In genomic region chr19:13731147-13731964, GRCh38 we compare ENCODE assay signal across 1 cellular context.
TF ChIP-seq lines count a peak whose summit lies in the region.

No MANE protein-coding gene starts in this region.

TF ChIP-seq in HepG2, 621 proteins besides CTCF, POLR2A, EP300 and RAD21 (continued from another document and continues in another):
- no peak for TF ChIP-seq ZNF326 (CRISPR knock-in tag; IDR thresholded peaks at IDR 0.05; ENCODE audit: borderline replicate concordance)
- no peak for TF ChIP-seq SKI (IDR thresholded peaks at IDR 0.05; ENCODE audit: partially characterized antibody)
- no peak; the same call in 1 of the 2 replicates for TF ChIP-seq SAFB2 (CRISPR knock-in tag; IDR thresholded peaks at IDR 0.05; ENCODE audit: borderline replicate concordance, low read depth)
- TF ChIP-seq PAF1 (CRISPR knock-in tag; IDR thresholded peaks at IDR 0.05), result no peak
- TF ChIP-seq TRIM24 (CRISPR knock-in tag; IDR thresholded peaks at IDR 0.05), result no peak
- TF ChIP-seq ZNF75D (CRISPR knock-in tag; IDR thresholded peaks at IDR 0.05; ENCODE audit: borderline replicate concordance), result no peak
- TF ChIP-seq, protein P1, sequence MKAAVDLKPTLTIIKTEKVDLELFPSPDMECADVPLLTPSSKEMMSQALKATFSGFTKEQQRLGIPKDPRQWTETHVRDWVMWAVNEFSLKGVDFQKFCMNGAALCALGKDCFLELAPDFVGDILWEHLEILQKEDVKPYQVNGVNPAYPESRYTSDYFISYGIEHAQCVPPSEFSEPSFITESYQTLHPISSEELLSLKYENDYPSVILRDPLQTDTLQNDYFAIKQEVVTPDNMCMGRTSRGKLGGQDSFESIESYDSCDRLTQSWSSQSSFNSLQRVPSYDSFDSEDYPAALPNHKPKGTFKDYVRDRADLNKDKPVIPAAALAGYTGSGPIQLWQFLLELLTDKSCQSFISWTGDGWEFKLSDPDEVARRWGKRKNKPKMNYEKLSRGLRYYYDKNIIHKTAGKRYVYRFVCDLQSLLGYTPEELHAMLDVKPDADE (CRISPR knock-in tag; IDR thresholded peaks at IDR 0.05), result no peak
- TF ChIP-seq ZNF101 (CRISPR knock-in tag; IDR thresholded peaks at IDR 0.05; ENCODE audit: borderline replicate concordance, low read depth), result no peak
- TF ChIP-seq ZMYM4 (CRISPR knock-in tag; IDR thresholded peaks at IDR 0.05), result peak; percentile 40; the same call in 1 of the 2 replicates
- 0 out of 2 replicates have a peak, but pooled peaks have one; percentile 43 for TF ChIP-seq ZNF17 (CRISPR knock-in tag; IDR thresholded peaks at IDR 0.05)
- no peak for TF ChIP-seq EEA1 (CRISPR knock-in tag; IDR thresholded peaks at IDR 0.05; ENCODE audit: borderline replicate concordance)
- TF ChIP-seq HOXA3 (CRISPR knock-in tag; IDR thresholded peaks at IDR 0.05), result peak; percentile 40; the same call in 1 of the 2 replicates
- TF ChIP-seq ZNF816 (CRISPR knock-in tag; IDR thresholded peaks at IDR 0.05; ENCODE audit: borderline replicate concordance), result no peak
- TF ChIP-seq ZNF512 (CRISPR knock-in tag; IDR thresholded peaks at IDR 0.05), result no peak
- TF ChIP-seq ELF1 (CRISPR knock-in tag; IDR thresholded peaks at IDR 0.05), result no peak
- TF ChIP-seq SMAD1 (CRISPR knock-in tag; IDR thresholded peaks at IDR 0.05; ENCODE audit: borderline replicate concordance, low read depth), result 0 out of 2 replicates have a peak, but pooled peaks have one; percentile 27
- TF ChIP-seq MAFF (IDR thresholded peaks at IDR 0.05; ENCODE audit: low read depth, low read length), result no peak
- TF ChIP-seq, protein P2, sequence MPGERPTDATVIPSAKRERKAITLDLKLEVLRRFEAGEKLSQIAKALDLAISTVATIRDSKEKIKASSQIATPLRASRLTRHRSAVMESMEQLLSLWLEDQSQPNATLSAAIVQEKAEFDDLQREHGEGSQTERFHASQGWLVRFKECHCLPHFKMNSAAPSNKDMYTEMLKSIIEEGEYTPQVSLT (CRISPR knock-in tag; IDR thresholded peaks at IDR 0.05; ENCODE audit: borderline replicate concordance, low read depth), result no peak
- no peak for TF ChIP-seq ZC3H13 (CRISPR knock-in tag; IDR thresholded peaks at IDR 0.05)
- TF ChIP-seq MAFK (conservative IDR thresholded peaks at IDR 0.05 in 1 of 2, IDR thresholded peaks at IDR 0.05 in 1 of 2; ENCODE audit: low read length in 2 of 2), result no peak
- TF ChIP-seq SIN3A (IDR thresholded peaks at IDR 0.05; ENCODE audit: borderline replicate concordance, low read depth, low read length), result peak; percentile 69; the same call in 1 of the 2 replicates
- peak; percentile 62 for TF ChIP-seq XRCC5 (optimal IDR thresholded peaks at IDR 0.05; ENCODE audit: low read length)
- no peak for TF ChIP-seq MTF2 (CRISPR knock-in tag; IDR thresholded peaks at IDR 0.05; ENCODE audit: borderline replicate concordance)
- TF ChIP-seq DNMT1 (CRISPR knock-in tag; IDR thresholded peaks at IDR 0.05), result no peak
- no peak for TF ChIP-seq ZBTB10 (CRISPR knock-in tag; IDR thresholded peaks at IDR 0.05; ENCODE audit: borderline replicate concordance)
- no peak for TF ChIP-seq ZNF484 (CRISPR knock-in tag; IDR thresholded peaks at IDR 0.05; ENCODE audit: borderline replicate concordance, low read depth)
- no peak for TF ChIP-seq ZNF781 (CRISPR knock-in tag; IDR thresholded peaks at IDR 0.05; ENCODE audit: borderline replicate concordance, not compliant biosample characterization)
- no peak for TF ChIP-seq FIP1L1 (IDR thresholded peaks at IDR 0.05; ENCODE audit: borderline replicate concordance, insufficient read depth, low read depth, low read length)
- TF ChIP-seq TBL1XR1 (IDR thresholded peaks at IDR 0.05; ENCODE audit: borderline replicate concordance, low read length, partially characterized antibody), result no peak
- TF ChIP-seq, protein P3, sequence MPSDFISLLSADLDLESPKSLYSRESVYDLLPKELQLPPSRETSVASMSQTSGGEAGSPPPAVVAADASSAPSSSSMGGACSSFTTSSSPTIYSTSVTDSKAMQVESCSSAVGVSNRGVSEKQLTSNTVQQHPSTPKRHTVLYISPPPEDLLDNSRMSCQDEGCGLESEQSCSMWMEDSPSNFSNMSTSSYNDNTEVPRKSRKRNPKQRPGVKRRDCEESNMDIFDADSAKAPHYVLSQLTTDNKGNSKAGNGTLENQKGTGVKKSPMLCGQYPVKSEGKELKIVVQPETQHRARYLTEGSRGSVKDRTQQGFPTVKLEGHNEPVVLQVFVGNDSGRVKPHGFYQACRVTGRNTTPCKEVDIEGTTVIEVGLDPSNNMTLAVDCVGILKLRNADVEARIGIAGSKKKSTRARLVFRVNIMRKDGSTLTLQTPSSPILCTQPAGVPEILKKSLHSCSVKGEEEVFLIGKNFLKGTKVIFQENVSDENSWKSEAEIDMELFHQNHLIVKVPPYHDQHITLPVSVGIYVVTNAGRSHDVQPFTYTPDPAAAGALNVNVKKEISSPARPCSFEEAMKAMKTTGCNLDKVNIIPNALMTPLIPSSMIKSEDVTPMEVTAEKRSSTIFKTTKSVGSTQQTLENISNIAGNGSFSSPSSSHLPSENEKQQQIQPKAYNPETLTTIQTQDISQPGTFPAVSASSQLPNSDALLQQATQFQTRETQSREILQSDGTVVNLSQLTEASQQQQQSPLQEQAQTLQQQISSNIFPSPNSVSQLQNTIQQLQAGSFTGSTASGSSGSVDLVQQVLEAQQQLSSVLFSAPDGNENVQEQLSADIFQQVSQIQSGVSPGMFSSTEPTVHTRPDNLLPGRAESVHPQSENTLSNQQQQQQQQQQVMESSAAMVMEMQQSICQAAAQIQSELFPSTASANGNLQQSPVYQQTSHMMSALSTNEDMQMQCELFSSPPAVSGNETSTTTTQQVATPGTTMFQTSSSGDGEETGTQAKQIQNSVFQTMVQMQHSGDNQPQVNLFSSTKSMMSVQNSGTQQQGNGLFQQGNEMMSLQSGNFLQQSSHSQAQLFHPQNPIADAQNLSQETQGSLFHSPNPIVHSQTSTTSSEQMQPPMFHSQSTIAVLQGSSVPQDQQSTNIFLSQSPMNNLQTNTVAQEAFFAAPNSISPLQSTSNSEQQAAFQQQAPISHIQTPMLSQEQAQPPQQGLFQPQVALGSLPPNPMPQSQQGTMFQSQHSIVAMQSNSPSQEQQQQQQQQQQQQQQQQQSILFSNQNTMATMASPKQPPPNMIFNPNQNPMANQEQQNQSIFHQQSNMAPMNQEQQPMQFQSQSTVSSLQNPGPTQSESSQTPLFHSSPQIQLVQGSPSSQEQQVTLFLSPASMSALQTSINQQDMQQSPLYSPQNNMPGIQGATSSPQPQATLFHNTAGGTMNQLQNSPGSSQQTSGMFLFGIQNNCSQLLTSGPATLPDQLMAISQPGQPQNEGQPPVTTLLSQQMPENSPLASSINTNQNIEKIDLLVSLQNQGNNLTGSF (CRISPR knock-in tag; IDR thresholded peaks at IDR 0.05), result no peak
- TF ChIP-seq ZNF138 (CRISPR knock-in tag; IDR thresholded peaks at IDR 0.05; ENCODE audit: low read depth), result no peak
- TF ChIP-seq ZC3H4 (CRISPR knock-in tag; IDR thresholded peaks at IDR 0.05; ENCODE audit: borderline replicate concordance), result no peak
- TF ChIP-seq, protein P4, sequence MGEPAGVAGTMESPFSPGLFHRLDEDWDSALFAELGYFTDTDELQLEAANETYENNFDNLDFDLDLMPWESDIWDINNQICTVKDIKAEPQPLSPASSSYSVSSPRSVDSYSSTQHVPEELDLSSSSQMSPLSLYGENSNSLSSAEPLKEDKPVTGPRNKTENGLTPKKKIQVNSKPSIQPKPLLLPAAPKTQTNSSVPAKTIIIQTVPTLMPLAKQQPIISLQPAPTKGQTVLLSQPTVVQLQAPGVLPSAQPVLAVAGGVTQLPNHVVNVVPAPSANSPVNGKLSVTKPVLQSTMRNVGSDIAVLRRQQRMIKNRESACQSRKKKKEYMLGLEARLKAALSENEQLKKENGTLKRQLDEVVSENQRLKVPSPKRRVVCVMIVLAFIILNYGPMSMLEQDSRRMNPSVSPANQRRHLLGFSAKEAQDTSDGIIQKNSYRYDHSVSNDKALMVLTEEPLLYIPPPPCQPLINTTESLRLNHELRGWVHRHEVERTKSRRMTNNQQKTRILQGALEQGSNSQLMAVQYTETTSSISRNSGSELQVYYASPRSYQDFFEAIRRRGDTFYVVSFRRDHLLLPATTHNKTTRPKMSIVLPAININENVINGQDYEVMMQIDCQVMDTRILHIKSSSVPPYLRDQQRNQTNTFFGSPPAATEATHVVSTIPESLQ (CRISPR knock-in tag; conservative IDR thresholded peaks at IDR 0.05), result no peak
- TF ChIP-seq SPEN (CRISPR knock-in tag; IDR thresholded peaks at IDR 0.05; ENCODE audit: low read depth), result peak; percentile 38; the same call in 1 of the 2 replicates
- TF ChIP-seq AKAP8 (CRISPR knock-in tag; IDR thresholded peaks at IDR 0.05), result no peak
- no peak for TF ChIP-seq PLSCR1 (CRISPR knock-in tag; IDR thresholded peaks at IDR 0.05; ENCODE audit: borderline replicate concordance)
- TF ChIP-seq ZNF382 (CRISPR knock-in tag; IDR thresholded peaks at IDR 0.05; ENCODE audit: borderline replicate concordance), result no peak
- no peak for TF ChIP-seq ZNF33A (CRISPR knock-in tag; IDR thresholded peaks at IDR 0.05; ENCODE audit: borderline replicate concordance)
- no peak for TF ChIP-seq REXO4 (CRISPR knock-in tag; IDR thresholded peaks at IDR 0.05; ENCODE audit: borderline replicate concordance)
- TF ChIP-seq ZNF670 (CRISPR knock-in tag; IDR thresholded peaks at IDR 0.05; ENCODE audit: borderline replicate concordance), result no peak
- no peak for TF ChIP-seq CCDC6 (CRISPR knock-in tag; IDR thresholded peaks at IDR 0.05)
- TF ChIP-seq ZNF20 (CRISPR knock-in tag; IDR thresholded peaks at IDR 0.05), result no peak
- no peak for TF ChIP-seq ZKSCAN1 (IDR thresholded peaks at IDR 0.05; ENCODE audit: low read length)
- no peak for TF ChIP-seq NFIB (CRISPR knock-in tag; IDR thresholded peaks at IDR 0.05; ENCODE audit: borderline replicate concordance)
- TF ChIP-seq ERF (CRISPR knock-in tag; IDR thresholded peaks at IDR 0.05), result no peak; the same call in 1 of the 2 replicates
- peak; percentile 44 for TF ChIP-seq ZNF605 (CRISPR knock-in tag; IDR thresholded peaks at IDR 0.05)
- TF ChIP-seq PHF20 (CRISPR knock-in tag; IDR thresholded peaks at IDR 0.05), result peak; percentile 34; the same call in 1 of the 2 replicates
